21 cellular contexts compared by ENCODE assay signal in the genomic region with DNA sequence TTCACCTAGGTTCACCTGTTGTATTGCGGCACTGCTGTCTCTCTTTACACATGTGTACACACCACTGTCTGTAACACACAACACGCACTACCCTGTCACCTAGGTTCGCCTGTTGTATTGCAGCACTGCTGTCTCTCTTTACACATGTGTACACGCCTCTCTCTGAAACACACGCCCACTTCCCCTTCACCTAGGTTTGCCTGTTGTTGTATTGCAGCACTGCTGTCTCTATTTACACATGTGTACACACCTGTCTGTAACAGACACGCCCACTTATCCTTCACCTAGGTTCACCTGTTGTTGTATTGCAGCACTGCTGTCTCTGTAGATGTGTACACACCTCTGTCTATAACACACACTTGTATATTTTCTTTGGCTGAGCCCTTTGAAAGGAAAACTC. TPM values are rescaled to one million over a fixed set of nuclear protein-coding genes. Genes with fewer than 3 reads are reported as not detected.
A peak's percentile ranks its signal among the peaks of the same experiment; 100 is the strongest.
DNase-seq lines count a peak whose midpoint lies in the region; ATAC-seq and TF ChIP-seq lines count a peak whose summit lies in the region.
"Had no signal": no experiment of that assay in that cellular context is flagged by ENCODE, and none has a peak within 500 bp of the region (broad histone marks: within the 10 kb centered on the region; RNA-seq: fewer than 3 reads in every experiment).

No MANE protein-coding gene starts in this region.

- H3K4me3 Mint-ChIP-seq in CD4-positive, CD25-positive, alpha-beta regulatory T cell, result no peak overlapping the region
- no peak overlapping the region for H3K4me3 Mint-ChIP-seq in CD8-positive, alpha-beta T cell
- H3K4me3 Mint-ChIP-seq in osteocyte (ENCODE audit: unreplicated experiment), result no peak overlapping the region
- H3K4me3 Mint-ChIP-seq: activated naive CD4-positive, alpha-beta T cell treated with anti-CD3 and anti-CD28 coated beads, Interleukin-2, amount 50 U/mL, for 24 hours; nephron progenitor cell; stimulated activated naive CD8-positive, alpha-beta T cell treated with anti-CD3 and anti-CD28 coated beads, Interleukin-15, Interleukin-2, amounts not matched to agents 100 ng/mL and 50 ng/mL, for 24 hours had no signal

- peak overlapping the region in 2 of 3 donors; percentile 39 to 84 for H3K27ac Mint-ChIP-seq in CD4-positive, CD25-positive, alpha-beta regulatory T cell
- H3K27ac Mint-ChIP-seq in CD8-positive, alpha-beta T cell, result peak overlapping the region; percentile 64
- H3K27ac Mint-ChIP-seq in osteocyte (ENCODE audit: unreplicated experiment), result no peak overlapping the region
- H3K27ac Mint-ChIP-seq: nephron progenitor cell; stimulated activated naive CD8-positive, alpha-beta T cell treated with anti-CD3 and anti-CD28 coated beads, Interleukin-15, Interleukin-2, amounts not matched to agents 100 ng/mL and 50 ng/mL, for 24 hours had no signal

- H3K27me3 Mint-ChIP-seq in CD4-positive, CD25-positive, alpha-beta regulatory T cell, result no peaks in the 10 kb centered on the region
- no peaks in the 10 kb centered on the region for H3K27me3 Mint-ChIP-seq in CD8-positive, alpha-beta T cell (ENCODE audit: low read depth)
- no peaks in the 10 kb centered on the region for H3K27me3 Mint-ChIP-seq in osteocyte (ENCODE audit: unreplicated experiment)
- H3K27me3 Mint-ChIP-seq: activated naive CD4-positive, alpha-beta T cell treated with anti-CD3 and anti-CD28 coated beads, Interleukin-2, amount 50 U/mL, for 24 hours; stimulated activated naive CD8-positive, alpha-beta T cell treated with anti-CD3 and anti-CD28 coated beads, Interleukin-15, Interleukin-2, amounts not matched to agents 100 ng/mL and 50 ng/mL, for 24 hours had no signal

- intact Hi-C loops in CD8-positive, alpha-beta T cell (cut with DNase I, micrococcal nuclease), result loop anchor here in 1 of 2 experiments (5.0 kb wide), 1 partner anchor 260 kb away; no protein-coding TSS in a partner anchor

- DNase-seq in CD4-positive, CD25-positive, alpha-beta regulatory T cell, result peak in 1 of 3 donors; percentile 27
- no peak for DNase-seq in CD8-positive, alpha-beta T cell
- peak; percentile 31 for DNase-seq in NCI-H69 (lab: John Stamatoyannopoulos, UW)
- peak; percentile 24 for DNase-seq in epithelial cell of prostate (ENCODE audit: low read depth, low spot score)
- no peak for DNase-seq in osteocyte (ENCODE audit: extremely low spot score, unreplicated experiment)
- no peak for DNase-seq in foreskin keratinocyte
- DNase-seq: activated CD4-positive, alpha-beta T cell treated with anti-CD3 and anti-CD28 coated beads, Interleukin-2, amount 50 U/mL, for 48 hours; activated T-cell treated with anti-CD3 and anti-CD28 coated beads, Interleukin-2, amount 50 U/mL, for 48 hours; foreskin fibroblast; mesenchymal stem cell; NCI-H1694; nephron progenitor cell; posterior cingulate gyrus; SJCRH30; upper lobe of left lung; WERI-Rb-1 had no signal

- POLR2A ChIA-PET in CD8-positive, alpha-beta T cell (lab: Charles Lee), result no interaction called here

- H3K27ac ChIP-seq in CD4-positive, CD25-positive, alpha-beta regulatory T cell (ENCODE audit: insufficient read depth, low read length, poor library complexity, severe bottlenecking), result no peak overlapping the region
- H3K27ac ChIP-seq in CD8-positive, alpha-beta T cell (ENCODE audit: low read depth, low read length), result no peak overlapping the region
- H3K27ac ChIP-seq in epithelial cell of prostate, result no peak overlapping the region
- no peak overlapping the region for H3K27ac ChIP-seq in foreskin keratinocyte
- H3K27ac ChIP-seq: body of pancreas, SJCRH30, upper lobe of left lung, WERI-Rb-1 had no signal

- no peaks in the 10 kb centered on the region for H3K27me3 ChIP-seq in CD4-positive, CD25-positive, alpha-beta regulatory T cell (ENCODE audit: control insufficient read depth, insufficient read depth, low read length)
- H3K27me3 ChIP-seq in CD8-positive, alpha-beta T cell (ENCODE audit: insufficient read depth, low read length), result no peaks in the 10 kb centered on the region
- no peaks in the 10 kb centered on the region for H3K27me3 ChIP-seq in foreskin keratinocyte
- H3K27me3 ChIP-seq: body of pancreas, SJCRH30, upper lobe of left lung had no signal

- H3K36me3 Mint-ChIP-seq in CD4-positive, CD25-positive, alpha-beta regulatory T cell, result peaks cover 58% of the 10 kb centered on the region
- H3K36me3 Mint-ChIP-seq in CD8-positive, alpha-beta T cell, result peaks cover 95% of the 10 kb centered on the region
- H3K36me3 Mint-ChIP-seq in osteocyte (ENCODE audit: unreplicated experiment), result peaks cover 61% of the 10 kb centered on the region

- H3K9me3 Mint-ChIP-seq in CD4-positive, CD25-positive, alpha-beta regulatory T cell, result no peaks in the 10 kb centered on the region
- H3K9me3 Mint-ChIP-seq in CD8-positive, alpha-beta T cell, result no peaks in the 10 kb centered on the region
- no peaks in the 10 kb centered on the region for H3K9me3 Mint-ChIP-seq in osteocyte (ENCODE audit: unreplicated experiment)
- H3K9me3 Mint-ChIP-seq: activated naive CD4-positive, alpha-beta T cell treated with anti-CD3 and anti-CD28 coated beads, Interleukin-2, amount 50 U/mL, for 24 hours; nephron progenitor cell; stimulated activated naive CD8-positive, alpha-beta T cell treated with anti-CD3 and anti-CD28 coated beads, Interleukin-15, Interleukin-2, amounts not matched to agents 100 ng/mL and 50 ng/mL, for 24 hours had no signal

- peaks cover 61% of the 10 kb centered on the region for H3K36me3 ChIP-seq in CD4-positive, CD25-positive, alpha-beta regulatory T cell (ENCODE audit: control insufficient read depth, insufficient read depth, low read length)
- peaks cover 55% of the 10 kb centered on the region for H3K36me3 ChIP-seq in CD8-positive, alpha-beta T cell (ENCODE audit: insufficient read depth, low read length)
- H3K36me3 ChIP-seq: WERI-Rb-1 had no signal

- H3K9me3 ChIP-seq in CD4-positive, CD25-positive, alpha-beta regulatory T cell (ENCODE audit: control insufficient read depth in 2 of 2, low read length in 2 of 2), result no peaks in the 10 kb centered on the region
- H3K9me3 ChIP-seq in CD8-positive, alpha-beta T cell (ENCODE audit: low read length), result no peaks in the 10 kb centered on the region
- H3K9me3 ChIP-seq: body of pancreas, SJCRH30, upper lobe of left lung had no signal

- H3K4me1 ChIP-seq in CD4-positive, CD25-positive, alpha-beta regulatory T cell (ENCODE audit: control insufficient read depth, insufficient read depth, low read length, poor library complexity, severe bottlenecking), result peaks cover 15% of the 10 kb centered on the region
- H3K4me1 ChIP-seq in CD8-positive, alpha-beta T cell (ENCODE audit: insufficient read depth, low read length), result peaks cover 13% of the 10 kb centered on the region
- no peaks in the 10 kb centered on the region for H3K4me1 ChIP-seq in foreskin keratinocyte
- H3K4me1 ChIP-seq: body of pancreas, SJCRH30 had no signal

- no peak for ATAC-seq in CD4-positive, CD25-positive, alpha-beta regulatory T cell (ENCODE audit: low read depth in 2 of 2)
- ATAC-seq in CD8-positive, alpha-beta T cell, result no peak
- ATAC-seq in GM18868 (IDR thresholded peaks at IDR 0.05; ENCODE audit: unreplicated experiment), result no peak
- no peak for ATAC-seq in HG02763 (IDR thresholded peaks at IDR 0.05; ENCODE audit: unreplicated experiment)
- ATAC-seq in foreskin keratinocyte, result no peak
- ATAC-seq: body of pancreas had no signal

- H3K4me3 ChIP-seq in CD4-positive, CD25-positive, alpha-beta regulatory T cell (ENCODE audit: low read depth, low read length), result no peak overlapping the region
- H3K4me3 ChIP-seq in CD8-positive, alpha-beta T cell (ENCODE audit: low read depth, low read length), result no peak overlapping the region
- H3K4me3 ChIP-seq: body of pancreas, SJCRH30, upper lobe of left lung had no signal

- TF ChIP-seq CTCF in CD8-positive, alpha-beta T cell (IDR thresholded peaks at IDR 0.05), result no peak
- no peak for TF ChIP-seq CTCF in osteocyte (IDR thresholded peaks at IDR 0.05)
- TF ChIP-seq CTCF in foreskin keratinocyte (conservative IDR thresholded peaks at IDR 0.05), result no peak

- H3K4me1 Mint-ChIP-seq in CD4-positive, CD25-positive, alpha-beta regulatory T cell, result peaks cover 6 to 36% (median 26%) of the 10 kb centered on the region in 4 donors
- H3K4me1 Mint-ChIP-seq in CD8-positive, alpha-beta T cell (ENCODE audit: low read depth), result peaks cover 29% of the 10 kb centered on the region
- peaks cover 30% of the 10 kb centered on the region for H3K4me1 Mint-ChIP-seq in osteocyte (ENCODE audit: unreplicated experiment)

- CTCF ChIA-PET in CD8-positive, alpha-beta T cell (lab: Charles Lee), result interaction anchor here (1.0 kb wide), 1 partner anchor 313 kb away, joined by 3 read pairs; no protein-coding TSS in a partner anchor

RNA-seq across cellular contexts. Expression of gene WDR37, which starts 51.5 kb away (rescaled TPM):
- 31.6 TPM for total RNA-seq in CD4-positive, CD25-positive, alpha-beta regulatory T cell
- 10 to 100 TPM; 10.6 to 15.0 (median 12.2) TPM for polyA plus RNA-seq in CD4-positive, CD25-positive, alpha-beta regulatory T cell
- 10 to 100 TPM; 22.6 to 23.7 TPM for total RNA-seq in CD8-positive, alpha-beta T cell
- total RNA-seq in osteocyte (13.6 and 15.3 TPM in 2 replicates), foreskin keratinocyte (14.8 and 18.1 TPM in 2 replicates)
- 6.0 and 6.5 TPM in 2 replicates for polyA plus RNA-seq in foreskin keratinocyte

RNA-seq across cellular contexts. Expression of gene IDI1, which starts 58.8 kb away (rescaled TPM):
- total RNA-seq in CD4-positive, CD25-positive, alpha-beta regulatory T cell, result 179 TPM
- 10 to 100 TPM; 47.0 to 58.6 (median 49.9) TPM for polyA plus RNA-seq in CD4-positive, CD25-positive, alpha-beta regulatory T cell
- total RNA-seq in CD8-positive, alpha-beta T cell, result 100 to 1,000 TPM; 307 to 317 TPM
- total RNA-seq in osteocyte, result 26.0 and 31.7 TPM in 2 replicates
- total RNA-seq in foreskin keratinocyte, result 159 and 181 TPM in 2 replicates
- polyA plus RNA-seq in foreskin keratinocyte, result 102 and 136 TPM in 2 replicates

Comparison
In these comparisons a context has a peak if more than half of its experiments do, and no peak if none do; other contexts are left out.
1. DNase-seq: peak in NCI-H69 (single experiment) and epithelial cell of prostate (single experiment); none in CD8-positive, alpha-beta T cell (0 of 7), osteocyte (single experiment) and foreskin keratinocyte (0 of 2).